In genomic region chr6:44665683-44666082, GRCh38 we compare ENCODE assay signal across 15 cellular contexts.
A peak's percentile ranks its signal among the peaks of the same experiment; 100 is the strongest.
DNase-seq lines count a peak whose midpoint lies in the region; ATAC-seq and TF ChIP-seq lines count a peak whose summit lies in the region.
"Had no signal": no experiment of that assay in that cellular context is flagged by ENCODE, and none has a peak within 500 bp of the region (broad histone marks: within the 10 kb centered on the region; RNA-seq: fewer than 3 reads in every experiment).

No MANE protein-coding gene starts in this region.

- no peaks in the 10 kb centered on the region for H3K9me3 ChIP-seq in HUES64 (ENCODE audit: insufficient read depth, low read depth, low read length)
- no peaks in the 10 kb centered on the region for H3K9me3 ChIP-seq in adipocyte (ENCODE audit: control insufficient read depth, low read length)
- H3K9me3 ChIP-seq in mesenchymal stem cell (ENCODE audit: control insufficient read depth, low read length): no peaks in the 10 kb centered on the region
- no peaks in the 10 kb centered on the region for H3K9me3 ChIP-seq in smooth muscle cell (replicated peaks; ENCODE audit: low read depth)
- H3K9me3 ChIP-seq: BE2C had no signal

- peak overlapping the region; percentile 17 for H4K8ac ChIP-seq in mesenchymal stem cell (ENCODE audit: low read length)

- peak overlapping the region; percentile 63; the same call in 1 of the 2 replicates for H3K27ac ChIP-seq in HUES64 (ENCODE audit: low read depth, low read length)
- no peak overlapping the region for H3K27ac ChIP-seq in mesenchymal stem cell (ENCODE audit: low read length, poor library complexity, severe bottlenecking)
- H3K27ac ChIP-seq in smooth muscle cell (ENCODE audit: low read depth): peak overlapping the region; percentile 86

- no peaks in the 10 kb centered on the region for H3K36me3 Mint-ChIP-seq in activated CD8-positive, alpha-beta T cell treated with anti-CD3 and anti-CD28 coated beads for 36 hours (ENCODE audit: low read depth)
- H3K36me3 Mint-ChIP-seq: CD4-positive, alpha-beta memory T cell had no signal

- H3K4me3 ChIP-seq in HUES64 (ENCODE audit: low read length) (no peak overlapping the region), adipocyte (ENCODE audit: low read length) (no peak overlapping the region), mesenchymal stem cell (ENCODE audit: insufficient read depth in 1 of 2, low read depth in 1 of 2, low read length in 2 of 2) (no peak overlapping the region), smooth muscle cell (no peak overlapping the region)

- no peak overlapping the region for H3K18ac ChIP-seq in mesenchymal stem cell (ENCODE audit: low read depth in 1 of 2, low read length in 2 of 2)

- peak overlapping the region; percentile 33 for H2BK5ac ChIP-seq in mesenchymal stem cell (ENCODE audit: low read depth, low read length, poor library complexity, severe bottlenecking)

- H3K36me3 ChIP-seq in HUES64 (ENCODE audit: insufficient read depth, low read length): no peaks in the 10 kb centered on the region
- H3K36me3 ChIP-seq in adipocyte (ENCODE audit: control insufficient read depth, insufficient read depth, low read length, severe bottlenecking): no peaks in the 10 kb centered on the region
- no peaks in the 10 kb centered on the region for H3K36me3 ChIP-seq in mesenchymal stem cell (ENCODE audit: control insufficient read depth in 1 of 2, insufficient read depth in 2 of 2, low read depth in 1 of 2, low read length in 2 of 2)
- no peaks in the 10 kb centered on the region for H3K36me3 ChIP-seq in smooth muscle cell (ENCODE audit: low read depth)
- H3K36me3 ChIP-seq: BE2C had no signal

- H3K27me3 ChIP-seq in HUES64 (ENCODE audit: insufficient read depth, low read length) (no peaks in the 10 kb centered on the region), adipocyte (replicated peaks; ENCODE audit: control insufficient read depth, insufficient read depth, low read length) (no peaks in the 10 kb centered on the region), mesenchymal stem cell (ENCODE audit: control insufficient read depth in 1 of 2, insufficient read depth in 1 of 2, low read length in 2 of 2) (peaks cover 0 to 4% of the 10 kb centered on the region in 2 experiments), smooth muscle cell (ENCODE audit: low read depth) (no peaks in the 10 kb centered on the region)
- H3K27me3 ChIP-seq: BE2C had no signal

- POLR2A ChIA-PET in activated CD8-positive, alpha-beta T cell treated with anti-CD3 and anti-CD28 coated beads for 36 hours (lab: Charles Lee): interaction anchor here (0.8 kb wide), 1 partner anchor 10 kb away, joined by 3 read pairs; no protein-coding TSS in a partner anchor

- no peaks in the 10 kb centered on the region for H3K79me1 ChIP-seq in mesenchymal stem cell (replicated peaks; ENCODE audit: low read length, poor library complexity, severe bottlenecking)

- no peak overlapping the region for H3K23ac ChIP-seq in mesenchymal stem cell (ENCODE audit: low read length in 2 of 2)

- H3K4me1 ChIP-seq in HUES64 (ENCODE audit: insufficient read depth, low read length) (peaks cover 81% of the 10 kb centered on the region), adipocyte (ENCODE audit: control insufficient read depth, insufficient read depth, low read length) (peaks cover 72% of the 10 kb centered on the region), mesenchymal stem cell (ENCODE audit: control insufficient read depth, insufficient read depth, low read depth, low read length) (peaks cover 45% of the 10 kb centered on the region), smooth muscle cell (ENCODE audit: low read depth) (peaks cover 65% of the 10 kb centered on the region)
- H3K4me1 ChIP-seq: BE2C had no signal

- H2AFZ ChIP-seq in mesenchymal stem cell (ENCODE audit: low read depth, low read length): no peak overlapping the region
- no peak overlapping the region for H2AFZ ChIP-seq in smooth muscle cell (ENCODE audit: low read depth)

- no peak overlapping the region for H2BK12ac ChIP-seq in mesenchymal stem cell (ENCODE audit: low read length in 2 of 2)

- H3K9me3 Mint-ChIP-seq in activated CD8-positive, alpha-beta T cell treated with anti-CD3 and anti-CD28 coated beads for 36 hours: no peaks in the 10 kb centered on the region
- H3K9me3 Mint-ChIP-seq: CD4-positive, alpha-beta memory T cell had no signal

- H3K14ac ChIP-seq in mesenchymal stem cell (ENCODE audit: low read length in 2 of 2): no peak overlapping the region

- intact Hi-C loops in activated CD8-positive, alpha-beta T cell treated with anti-CD3 and anti-CD28 coated beads for 36 hours (cut with micrococcal nuclease): no loop called here

- TF ChIP-seq CTCF in smooth muscle cell (IDR thresholded peaks at IDR 0.05; ENCODE audit: borderline replicate concordance, insufficient read depth, poor library complexity, severe bottlenecking): no peak
- TF ChIP-seq CTCF in activated CD8-positive, alpha-beta T cell treated with anti-CD3 and anti-CD28 coated beads for 36 hours (IDR thresholded peaks at IDR 0.05): no peak

- no peaks in the 10 kb centered on the region for H4K20me1 ChIP-seq in smooth muscle cell (ENCODE audit: low read depth)

- no peak overlapping the region for H3K9ac ChIP-seq in HUES64 (ENCODE audit: low read depth, low read length)
- peak overlapping the region; percentile 69 for H3K9ac ChIP-seq in adipocyte (ENCODE audit: low read length)
- no peak overlapping the region for H3K9ac ChIP-seq in mesenchymal stem cell (ENCODE audit: low read length)
- H3K9ac ChIP-seq in smooth muscle cell (ENCODE audit: low read depth): peak overlapping the region; percentile 60

- no peak overlapping the region for H2BK15ac ChIP-seq in mesenchymal stem cell (ENCODE audit: low read depth, poor library complexity, severe bottlenecking)

- CTCF ChIA-PET in activated CD8-positive, alpha-beta T cell treated with anti-CD3 and anti-CD28 coated beads for 36 hours (lab: Charles Lee): interaction anchor here (1.2 kb wide), 1 partner anchor 190 kb away, joined by 3 read pairs; no protein-coding TSS in a partner anchor

- H3K4me1 Mint-ChIP-seq in activated CD8-positive, alpha-beta T cell treated with anti-CD3 and anti-CD28 coated beads for 36 hours (ENCODE audit: low read depth): peaks cover 6% of the 10 kb centered on the region
- H3K4me1 Mint-ChIP-seq: CD4-positive, alpha-beta memory T cell had no signal

- H2BK120ac ChIP-seq in mesenchymal stem cell (ENCODE audit: low read depth, low read length): no peak overlapping the region

- H3K4me3 Mint-ChIP-seq in activated CD8-positive, alpha-beta T cell treated with anti-CD3 and anti-CD28 coated beads for 36 hours: no peak overlapping the region
- H3K4me3 Mint-ChIP-seq: CD4-positive, alpha-beta memory T cell had no signal

- no peak overlapping the region for H3K4ac ChIP-seq in mesenchymal stem cell (ENCODE audit: low read depth in 1 of 2, low read length in 2 of 2)

- no peaks in the 10 kb centered on the region for H3K79me2 ChIP-seq in smooth muscle cell (ENCODE audit: low read depth)

- ATAC-seq in GM19324 (IDR thresholded peaks at IDR 0.05; ENCODE audit: low FRiP score, unreplicated experiment): no peak
- ATAC-seq in activated CD8-positive, alpha-beta T cell treated with anti-CD3 and anti-CD28 coated beads for 36 hours: no peak

- no peak for DNase-seq in adipocyte (ENCODE audit: low read depth)
- DNase-seq in mesenchymal stem cell: no peak
- no peak for DNase-seq in smooth muscle cell (lab: John Stamatoyannopoulos, UW; ENCODE audit: unreplicated experiment)
- no peak for DNase-seq in activated CD8-positive, alpha-beta T cell treated with anti-CD3 and anti-CD28 coated beads for 36 hours
- no peak for DNase-seq in HCEC 1CT
- DNase-seq: BE2C; CD4-positive, alpha-beta memory T cell; DMS153; GDM1; NCI-H1417; NCI-H187 treated with DMSO at 0.1 percent for 48 hours; NCI-H226; NCI-H524 had no signal

- H3K27me3 Mint-ChIP-seq in activated CD8-positive, alpha-beta T cell treated with anti-CD3 and anti-CD28 coated beads for 36 hours: no peaks in the 10 kb centered on the region
- H3K27me3 Mint-ChIP-seq: CD4-positive, alpha-beta memory T cell had no signal

- peaks cover 50% of the 10 kb centered on the region for H3F3A ChIP-seq in smooth muscle cell (ENCODE audit: low read depth)

- WGBS in HUES64: 91% methylated on average over 9 of the region's 9 CpGs
- 90% methylated on average over 9 of the region's 9 CpGs for WGBS in mesenchymal stem cell
- WGBS in smooth muscle cell (ENCODE audit: low lambda C conversion rate): 72% methylated on average over 9 of the region's 9 CpGs

- H3K4me2 ChIP-seq in mesenchymal stem cell (ENCODE audit: low read length, poor library complexity, severe bottlenecking): no peak overlapping the region
- H3K4me2 ChIP-seq in smooth muscle cell: peak overlapping the region; percentile 47

- H3K27ac Mint-ChIP-seq in activated CD8-positive, alpha-beta T cell treated with anti-CD3 and anti-CD28 coated beads for 36 hours: no peak overlapping the region
- H3K27ac Mint-ChIP-seq: CD4-positive, alpha-beta memory T cell had no signal

- no peak overlapping the region for H4K91ac ChIP-seq in mesenchymal stem cell (ENCODE audit: low read length)

- H2AK5ac ChIP-seq in mesenchymal stem cell (ENCODE audit: low read length, severe bottlenecking): peak overlapping the region; percentile 96

Comparison
In these comparisons a context has a peak if more than half of its experiments do, and no peak if none do; other contexts are left out.
1. H3K9ac ChIP-seq: peak in adipocyte (single experiment) and smooth muscle cell (single experiment); none in HUES64 (single experiment) and mesenchymal stem cell (single experiment).